1 cellular context compared by ENCODE assay signal in the genomic region with DNA sequence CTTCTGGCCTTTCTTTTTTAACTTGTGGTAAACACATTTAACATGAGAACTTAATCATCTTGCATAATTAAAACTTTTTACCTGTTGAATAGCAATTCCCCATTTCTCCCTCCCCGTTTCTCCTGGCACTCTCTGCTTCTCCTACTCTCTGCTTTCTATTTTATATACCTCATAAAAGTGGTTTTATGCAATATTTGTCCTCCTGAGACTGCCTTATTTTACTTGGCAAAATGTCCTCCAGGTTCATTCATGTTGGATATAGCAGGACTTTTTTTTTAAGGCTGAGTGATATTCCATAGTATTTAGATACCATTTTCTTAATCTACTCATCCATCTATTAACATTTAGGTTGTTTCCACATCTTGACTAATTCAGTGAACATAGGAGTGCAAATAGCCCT.
TF ChIP-seq lines count a peak whose summit lies in the region.

No MANE protein-coding gene starts in this region.

TF ChIP-seq in HEK293, 187 proteins besides CTCF, POLR2A, EP300 and RAD21 (continued from another document):
- TF ChIP-seq ZNF266 (tag by site-specific recombination; IDR thresholded peaks at IDR 0.05; ENCODE audit: low read depth) (no peak), MYNN (tag by site-specific recombination; IDR thresholded peaks at IDR 0.05; ENCODE audit: borderline replicate concordance) (no peak), PRDM10 (tag by site-specific recombination; IDR thresholded peaks at IDR 0.05) (no peak), ZNF624 (tag by site-specific recombination; IDR thresholded peaks at IDR 0.05) (no peak)
- TF ChIP-seq, protein P1, sequence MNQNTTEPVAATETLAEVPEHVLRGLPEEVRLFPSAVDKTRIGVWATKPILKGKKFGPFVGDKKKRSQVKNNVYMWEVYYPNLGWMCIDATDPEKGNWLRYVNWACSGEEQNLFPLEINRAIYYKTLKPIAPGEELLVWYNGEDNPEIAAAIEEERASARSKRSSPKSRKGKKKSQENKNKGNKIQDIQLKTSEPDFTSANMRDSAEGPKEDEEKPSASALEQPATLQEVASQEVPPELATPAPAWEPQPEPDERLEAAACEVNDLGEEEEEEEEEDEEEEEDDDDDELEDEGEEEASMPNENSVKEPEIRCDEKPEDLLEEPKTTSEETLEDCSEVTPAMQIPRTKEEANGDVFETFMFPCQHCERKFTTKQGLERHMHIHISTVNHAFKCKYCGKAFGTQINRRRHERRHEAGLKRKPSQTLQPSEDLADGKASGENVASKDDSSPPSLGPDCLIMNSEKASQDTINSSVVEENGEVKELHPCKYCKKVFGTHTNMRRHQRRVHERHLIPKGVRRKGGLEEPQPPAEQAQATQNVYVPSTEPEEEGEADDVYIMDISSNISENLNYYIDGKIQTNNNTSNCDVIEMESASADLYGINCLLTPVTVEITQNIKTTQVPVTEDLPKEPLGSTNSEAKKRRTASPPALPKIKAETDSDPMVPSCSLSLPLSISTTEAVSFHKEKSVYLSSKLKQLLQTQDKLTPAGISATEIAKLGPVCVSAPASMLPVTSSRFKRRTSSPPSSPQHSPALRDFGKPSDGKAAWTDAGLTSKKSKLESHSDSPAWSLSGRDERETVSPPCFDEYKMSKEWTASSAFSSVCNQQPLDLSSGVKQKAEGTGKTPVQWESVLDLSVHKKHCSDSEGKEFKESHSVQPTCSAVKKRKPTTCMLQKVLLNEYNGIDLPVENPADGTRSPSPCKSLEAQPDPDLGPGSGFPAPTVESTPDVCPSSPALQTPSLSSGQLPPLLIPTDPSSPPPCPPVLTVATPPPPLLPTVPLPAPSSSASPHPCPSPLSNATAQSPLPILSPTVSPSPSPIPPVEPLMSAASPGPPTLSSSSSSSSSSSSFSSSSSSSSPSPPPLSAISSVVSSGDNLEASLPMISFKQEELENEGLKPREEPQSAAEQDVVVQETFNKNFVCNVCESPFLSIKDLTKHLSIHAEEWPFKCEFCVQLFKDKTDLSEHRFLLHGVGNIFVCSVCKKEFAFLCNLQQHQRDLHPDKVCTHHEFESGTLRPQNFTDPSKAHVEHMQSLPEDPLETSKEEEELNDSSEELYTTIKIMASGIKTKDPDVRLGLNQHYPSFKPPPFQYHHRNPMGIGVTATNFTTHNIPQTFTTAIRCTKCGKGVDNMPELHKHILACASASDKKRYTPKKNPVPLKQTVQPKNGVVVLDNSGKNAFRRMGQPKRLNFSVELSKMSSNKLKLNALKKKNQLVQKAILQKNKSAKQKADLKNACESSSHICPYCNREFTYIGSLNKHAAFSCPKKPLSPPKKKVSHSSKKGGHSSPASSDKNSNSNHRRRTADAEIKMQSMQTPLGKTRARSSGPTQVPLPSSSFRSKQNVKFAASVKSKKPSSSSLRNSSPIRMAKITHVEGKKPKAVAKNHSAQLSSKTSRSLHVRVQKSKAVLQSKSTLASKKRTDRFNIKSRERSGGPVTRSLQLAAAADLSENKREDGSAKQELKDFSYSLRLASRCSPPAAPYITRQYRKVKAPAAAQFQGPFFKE (tag by site-specific recombination; IDR thresholded peaks at IDR 0.05; ENCODE audit: borderline replicate concordance): no peak
